15 cellular contexts compared by ENCODE assay signal in the genomic region with DNA sequence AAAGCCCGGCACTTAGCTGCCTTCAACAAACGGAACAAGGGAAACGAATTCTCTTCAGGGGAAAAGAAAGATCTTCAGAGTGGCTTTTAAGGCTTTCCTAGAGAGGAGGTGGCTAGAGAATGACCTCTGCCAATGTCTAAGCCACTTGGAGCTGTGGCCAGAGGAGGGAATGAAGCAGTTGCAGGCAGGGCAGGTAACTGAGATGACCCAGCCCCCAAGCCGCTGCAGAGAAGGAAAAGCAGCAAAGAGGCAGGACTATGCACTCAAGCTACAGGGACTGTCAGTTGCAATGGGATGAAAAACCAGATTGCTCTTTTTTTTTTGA.
DNase-seq lines count a peak whose midpoint lies in the region; ATAC-seq, FAIRE-seq and TF ChIP-seq lines count a peak whose summit lies in the region.
"Had no signal": no experiment of that assay in that cellular context is flagged by ENCODE, and none has a peak within 500 bp of the region (broad histone marks: within the 10 kb centered on the region; RNA-seq: fewer than 3 reads in every experiment).

No MANE protein-coding gene starts in this region.

- H3K4me1 Mint-ChIP-seq in GM23338: peaks cover 78% of the 10 kb centered on the region

- 19% methylated on average over 4 of the region's 4 CpGs for WGBS in HUES64

- no peaks in the 10 kb centered on the region for H3K9me2 ChIP-seq in GM23338 (ENCODE audit: insufficient read depth)

- H3K79me2 ChIP-seq in GM23338 (replicated peaks; ENCODE audit: insufficient read depth): peaks cover 8% of the 10 kb centered on the region
- H3K79me2 ChIP-seq in parathyroid adenoma: no peaks in the 10 kb centered on the region

- H3K27me3 ChIP-seq in GM23338 (ENCODE audit: insufficient read depth): no peaks in the 10 kb centered on the region
- H3K27me3 ChIP-seq in HUES64 (ENCODE audit: insufficient read depth, low read length): no peaks in the 10 kb centered on the region
- H3K27me3 ChIP-seq in iPS-15b (ENCODE audit: control insufficient read depth, insufficient read depth, low read length): no peaks in the 10 kb centered on the region
- no peaks in the 10 kb centered on the region for H3K27me3 ChIP-seq in parathyroid adenoma (ENCODE audit: control insufficient read depth, insufficient read depth, low read length)

- peak overlapping the region; percentile 96 for H3K27ac ChIP-seq in GM23338 (ENCODE audit: low read depth)
- H3K27ac ChIP-seq in HUES64 (ENCODE audit: low read depth, low read length): peak overlapping the region; percentile 88
- H3K27ac ChIP-seq in parathyroid adenoma: no peak overlapping the region
- H3K27ac ChIP-seq: PC-9, RWPE1, SJCRH30 had no signal

- TF ChIP-seq CTCF in GM23338 (conservative IDR thresholded peaks at IDR 0.05; ENCODE audit: low read depth in 2 of 2) (no peak), parathyroid adenoma (IDR thresholded peaks at IDR 0.05) (no peak)

- H3K4me3 Mint-ChIP-seq in GM23338: peak overlapping the region; percentile 70
- H3K4me3 Mint-ChIP-seq: CD4-positive, CD25-positive, alpha-beta regulatory T cell had no signal

- peaks cover 22% of the 10 kb centered on the region for H3F3A ChIP-seq in GM23338 (replicated peaks; ENCODE audit: low read depth)

- no peak overlapping the region for H3K4me3 ChIP-seq in GM23338
- no peak overlapping the region for H3K4me3 ChIP-seq in HUES64 (ENCODE audit: low read length)
- no peak overlapping the region for H3K4me3 ChIP-seq in iPS-15b (ENCODE audit: low read depth, low read length)
- H3K4me3 ChIP-seq in parathyroid adenoma (ENCODE audit: low read depth, low read length): no peak overlapping the region
- H3K4me3 ChIP-seq: PC-9, SJCRH30 had no signal

- H3K9me3 ChIP-seq in HUES64 (ENCODE audit: insufficient read depth, low read depth, low read length) (no peaks in the 10 kb centered on the region), iPS-15b (ENCODE audit: control insufficient read depth, insufficient read depth, low read length) (no peaks in the 10 kb centered on the region), parathyroid adenoma (ENCODE audit: control insufficient read depth, low read length) (no peaks in the 10 kb centered on the region)
- H3K9me3 ChIP-seq: SJCRH30 had no signal

- peak overlapping the region; percentile 99 for H3K27ac Mint-ChIP-seq in GM23338
- H3K27ac Mint-ChIP-seq: CD4-positive, CD25-positive, alpha-beta regulatory T cell had no signal

- peak overlapping the region; percentile 37 for H3K4me2 ChIP-seq in GM23338
- H3K4me2 ChIP-seq in parathyroid adenoma (ENCODE audit: low read length): no peak overlapping the region
- H3K4me2 ChIP-seq: PC-9 had no signal

- H2AFZ ChIP-seq in GM23338 (no peak overlapping the region), parathyroid adenoma (peak overlapping the region; percentile 40)
- H2AFZ ChIP-seq: PC-9 had no signal

- ATAC-seq in GM23338: no peak
- ATAC-seq in GM21526 (IDR thresholded peaks at IDR 0.05; ENCODE audit: low FRiP score, unreplicated experiment): no peak

- no peaks in the 10 kb centered on the region; the same call in 2 of the 3 replicates for H3K9me3 Mint-ChIP-seq in GM23338
- H3K9me3 Mint-ChIP-seq: CD4-positive, CD25-positive, alpha-beta regulatory T cell had no signal

- H3K27me3 Mint-ChIP-seq in GM23338 (ENCODE audit: insufficient read depth, low read depth, poor library complexity): peaks cover 28% of the 10 kb centered on the region

- no peak for FAIRE-seq in GM19239 (lab: Jason Lieb, UNC)
- FAIRE-seq: GM12891 had no signal

- H4K20me1 ChIP-seq in GM23338 (replicated peaks; ENCODE audit: insufficient read depth): no peaks in the 10 kb centered on the region

- H3K9ac ChIP-seq in HUES64 (ENCODE audit: low read depth, low read length) (peak overlapping the region; percentile 53), iPS-15b (ENCODE audit: low read depth, low read length) (peak overlapping the region; percentile 38), parathyroid adenoma (no peak overlapping the region)

- H3K36me3 Mint-ChIP-seq in GM23338 (ENCODE audit: low read depth): peaks cover 6% of the 10 kb centered on the region
- H3K36me3 Mint-ChIP-seq: CD4-positive, CD25-positive, alpha-beta regulatory T cell had no signal

- H3K4me1 ChIP-seq in GM23338 (ENCODE audit: insufficient read depth) (peaks cover 70% of the 10 kb centered on the region), HUES64 (ENCODE audit: insufficient read depth, low read length) (peaks cover 61% of the 10 kb centered on the region), iPS-15b (ENCODE audit: control insufficient read depth, insufficient read depth, low read length) (peaks cover 34% of the 10 kb centered on the region), parathyroid adenoma (peaks cover 3% of the 10 kb centered on the region)
- H3K4me1 ChIP-seq: SJCRH30 had no signal

- no peaks in the 10 kb centered on the region for H3K36me3 ChIP-seq in GM23338 (ENCODE audit: insufficient read depth)
- no peaks in the 10 kb centered on the region for H3K36me3 ChIP-seq in HUES64 (ENCODE audit: insufficient read depth, low read length)
- no peaks in the 10 kb centered on the region for H3K36me3 ChIP-seq in iPS-15b (ENCODE audit: control insufficient read depth, insufficient read depth, low read length)
- no peaks in the 10 kb centered on the region for H3K36me3 ChIP-seq in parathyroid adenoma (ENCODE audit: control insufficient read depth, insufficient read depth, low read length)
- H3K36me3 ChIP-seq: SJCRH30 had no signal

- no peak for DNase-seq in GM23338 (ENCODE audit: low spot score)
- DNase-seq in GM19239 (ENCODE audit: insufficient read length, low spot score): no peak
- DNase-seq in activated CD4-positive, CD25-positive, alpha-beta regulatory T cell (lab: John Stamatoyannopoulos, UW): no peak
- DNase-seq: CD4-positive, CD25-positive, alpha-beta regulatory T cell; IMR-90; NCI-H226; NCI-H524 treated with DMSO at 0.1 percent for 48 hours; SJCRH30 had no signal

TF ChIP-seq in GM23338, 12 proteins besides CTCF, POLR2A, EP300 and RAD21 (continues in another document):
- no peak for TF ChIP-seq CREB1 (CRISPR knock-in tag; IDR thresholded peaks at IDR 0.05; ENCODE audit: low read depth)
- no peak for TF ChIP-seq EZH2phosphoT487 (IDR thresholded peaks at IDR 0.05; ENCODE audit: unreplicated experiment)
- TF ChIP-seq, protein P1, sequence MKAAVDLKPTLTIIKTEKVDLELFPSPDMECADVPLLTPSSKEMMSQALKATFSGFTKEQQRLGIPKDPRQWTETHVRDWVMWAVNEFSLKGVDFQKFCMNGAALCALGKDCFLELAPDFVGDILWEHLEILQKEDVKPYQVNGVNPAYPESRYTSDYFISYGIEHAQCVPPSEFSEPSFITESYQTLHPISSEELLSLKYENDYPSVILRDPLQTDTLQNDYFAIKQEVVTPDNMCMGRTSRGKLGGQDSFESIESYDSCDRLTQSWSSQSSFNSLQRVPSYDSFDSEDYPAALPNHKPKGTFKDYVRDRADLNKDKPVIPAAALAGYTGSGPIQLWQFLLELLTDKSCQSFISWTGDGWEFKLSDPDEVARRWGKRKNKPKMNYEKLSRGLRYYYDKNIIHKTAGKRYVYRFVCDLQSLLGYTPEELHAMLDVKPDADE (IDR thresholded peaks at IDR 0.05): no peak
- no peak for TF ChIP-seq ZNF331 (CRISPR knock-in tag; IDR thresholded peaks at IDR 0.05; ENCODE audit: low read depth)
- no peak for TF ChIP-seq ZNF114 (CRISPR knock-in tag; IDR thresholded peaks at IDR 0.05)
- no peak for TF ChIP-seq JUNB (IDR thresholded peaks at IDR 0.05; ENCODE audit: unreplicated experiment)
- no peak for TF ChIP-seq STAT1 (IDR thresholded peaks at IDR 0.05; ENCODE audit: unreplicated experiment)
- no peak for TF ChIP-seq NANOG (IDR thresholded peaks at IDR 0.05; ENCODE audit: borderline replicate concordance)
- TF ChIP-seq POLR2AphosphoS5 (IDR thresholded peaks at IDR 0.05; ENCODE audit: low read depth): no peak
